In the genomic region with DNA sequence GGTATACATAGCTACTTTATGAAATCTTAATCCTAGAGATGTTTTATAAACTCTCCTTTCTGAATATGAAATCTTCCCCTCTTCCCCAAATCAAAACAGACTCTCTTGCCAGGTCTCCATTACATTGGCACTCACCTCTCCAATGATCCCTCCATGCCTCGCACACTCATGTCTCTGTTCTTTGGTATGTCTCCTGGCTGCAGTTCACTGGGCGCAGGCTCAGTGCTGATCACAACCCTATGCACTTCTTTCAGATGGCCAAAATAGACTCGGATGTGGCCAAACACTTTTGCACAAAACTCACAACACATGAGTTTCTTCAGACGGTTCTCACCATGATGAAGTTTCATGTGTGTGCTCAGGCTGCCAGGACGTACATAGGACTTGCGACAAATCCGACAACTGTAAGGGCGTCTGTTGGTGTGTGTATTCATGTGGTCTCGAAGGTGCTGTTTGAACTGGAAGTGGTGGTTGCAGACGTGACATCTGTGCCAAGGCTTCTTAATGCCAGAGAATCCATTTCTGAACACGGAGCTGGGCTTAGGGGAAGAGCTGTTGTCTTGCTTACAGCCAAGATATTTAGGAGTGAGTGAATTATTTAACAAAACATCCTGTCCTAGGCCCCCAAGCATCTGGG, we compare ENCODE assay signal across 20 cellular contexts.
"Had no signal": no experiment of that assay in that cellular context is flagged by ENCODE, and none has a peak within 500 bp of the region (broad histone marks: within the 10 kb centered on the region; RNA-seq: fewer than 3 reads in every experiment).

No MANE protein-coding gene starts in this region.

- H3K27me3 Mint-ChIP-seq: effector memory CD8-positive, alpha-beta T cell; memory B cell; stimulated activated naive B cell treated with anti-CD40 and anti-IgM and Interleukin-4, amounts not matched to agents 10 μg/mL and 1 μg/mL and 100 μg/mL, for 72 hours had no signal

- H3K9me3 ChIP-seq: left ventricle myocardium inferior, lower lobe of right lung, spleen, thyroid gland, upper lobe of left lung, vagina had no signal

- H3K27ac ChIP-seq: foreskin keratinocyte, hepatocyte, left ventricle myocardium inferior, lower lobe of right lung, parathyroid adenoma, spleen, thyroid gland, upper lobe of left lung, vagina had no signal

- DNase-seq: effector memory CD8-positive, alpha-beta T cell; erythroblast; foreskin keratinocyte; kidney; left cardiac atrium; left ventricle myocardium inferior; lower lobe of right lung; nephron progenitor cell; spleen; stimulated activated CD4-positive, alpha-beta T cell treated with anti-CD3 and anti-CD28 coated beads, Interleukin-15, amount 100 ng/mL, for 24 hours; stimulated activated CD4-positive, alpha-beta T cell treated with anti-CD3 and anti-CD28 coated beads, Interleukin-2, amount 100 ng/mL, for 24 hours; stimulated activated CD4-positive, alpha-beta T cell treated with anti-CD3 and anti-CD28 coated beads, Interleukin-4, amount 100 ng/mL, for 4 hours; stimulated activated naive B cell treated with anti-CD40 and anti-IgM and Interleukin-4, amounts not matched to agents 10 μg/mL and 1 μg/mL and 100 μg/mL, for 72 hours; thyroid gland had no signal

- H3K4me1 ChIP-seq: foreskin keratinocyte, left ventricle myocardium inferior, lower lobe of right lung, spleen, thyroid gland, vagina had no signal

- H3K4me3 ChIP-seq: hepatocyte, left ventricle myocardium inferior, lower lobe of right lung, spleen, thyroid gland, upper lobe of left lung, vagina had no signal

- ATAC-seq: effector memory CD8-positive, alpha-beta T cell; foreskin keratinocyte; left cardiac atrium; lower lobe of right lung; stimulated activated naive B cell treated with anti-CD40 and anti-IgM and Interleukin-4, amounts not matched to agents 10 μg/mL and 1 μg/mL and 100 μg/mL, for 72 hours had no signal

- H3K4me3 Mint-ChIP-seq: effector memory CD8-positive, alpha-beta T cell; memory B cell; mesothelial cell of epicardium; nephron progenitor cell; stimulated activated naive B cell treated with anti-CD40 and anti-IgM and Interleukin-4, amounts not matched to agents 10 μg/mL and 1 μg/mL and 100 μg/mL, for 72 hours had no signal

- H3K27me3 ChIP-seq: foreskin keratinocyte, hepatocyte, spleen, thyroid gland, upper lobe of left lung, vagina had no signal

- H3K4me1 Mint-ChIP-seq: memory B cell; stimulated activated naive B cell treated with anti-CD40 and anti-IgM and Interleukin-4, amounts not matched to agents 10 μg/mL and 1 μg/mL and 100 μg/mL, for 72 hours had no signal

- H3K27ac Mint-ChIP-seq: memory B cell; mesothelial cell of epicardium; nephron progenitor cell; stimulated activated naive B cell treated with anti-CD40 and anti-IgM and Interleukin-4, amounts not matched to agents 10 μg/mL and 1 μg/mL and 100 μg/mL, for 72 hours had no signal

- H3K9me3 Mint-ChIP-seq: effector memory CD8-positive, alpha-beta T cell; memory B cell; mesothelial cell of epicardium; nephron progenitor cell; stimulated activated naive B cell treated with anti-CD40 and anti-IgM and Interleukin-4, amounts not matched to agents 10 μg/mL and 1 μg/mL and 100 μg/mL, for 72 hours had no signal

- H3K36me3 ChIP-seq: thyroid gland had no signal
